Comparison of ENCODE assay signal across 8 cellular contexts in genomic region chr17:3893003-3893719, GRCh38. TPM values are rescaled to one million over a fixed set of nuclear protein-coding genes. Genes with fewer than 3 reads are reported as not detected.
DNase-seq lines count a peak whose midpoint lies in the region; ATAC-seq lines count a peak whose summit lies in the region.

CAMKK1 (minus strand) TSS chr17:3893053; CDS start chr17:3885687, 7,366 bp downstream.

- H3K4me3 Mint-ChIP-seq in activated CD8-positive, alpha-beta T cell treated with anti-CD3 and anti-CD28 coated beads, Interleukin-2, amount 10 ng/mL, durations not matched to agents 7 days and 5 days: peak within 1 kb of the TSS; percentile 79
- H3K4me3 Mint-ChIP-seq in memory B cell: peak within 1 kb of the TSS; percentile 88

- CTCF ChIA-PET in activated CD8-positive, alpha-beta T cell treated with anti-CD3 and anti-CD28 coated beads, Interleukin-2, amount 10 ng/mL, durations not matched to agents 7 days and 5 days (lab: Charles Lee): interaction anchor here (0.8 to 3.2 kb wide), 5 partner anchors 14 to 154 kb away, joined by 4 to 28 read pairs (median 4); no protein-coding TSS in a partner anchor

- peak within 1 kb of the TSS; percentile 86 for H3K27ac Mint-ChIP-seq in activated CD8-positive, alpha-beta T cell treated with anti-CD3 and anti-CD28 coated beads, Interleukin-2, amount 10 ng/mL, durations not matched to agents 7 days and 5 days
- H3K27ac Mint-ChIP-seq in memory B cell: peak within 1 kb of the TSS; percentile 82

- H3K4me1 Mint-ChIP-seq in activated CD8-positive, alpha-beta T cell treated with anti-CD3 and anti-CD28 coated beads, Interleukin-2, amount 10 ng/mL, durations not matched to agents 7 days and 5 days (ENCODE audit: low read depth): peaks cover 26% of the 10 kb centered on the region
- peaks cover 33% of the 10 kb centered on the region for H3K4me1 Mint-ChIP-seq in memory B cell

- POLR2A ChIA-PET in activated CD8-positive, alpha-beta T cell treated with anti-CD3 and anti-CD28 coated beads, Interleukin-2, amount 10 ng/mL, durations not matched to agents 7 days and 5 days (lab: Charles Lee): no interaction called here

- H3K36me3 Mint-ChIP-seq in activated CD8-positive, alpha-beta T cell treated with anti-CD3 and anti-CD28 coated beads, Interleukin-2, amount 10 ng/mL, durations not matched to agents 7 days and 5 days (ENCODE audit: low read depth): no peaks in the 10 kb centered on the region
- H3K36me3 Mint-ChIP-seq in memory B cell: no peaks in the 10 kb centered on the region

- ATAC-seq in HG03439 (IDR thresholded peaks at IDR 0.05; ENCODE audit: unreplicated experiment): peak; percentile 74
- ATAC-seq in activated CD8-positive, alpha-beta T cell treated with anti-CD3 and anti-CD28 coated beads, Interleukin-2, amount 10 ng/mL, durations not matched to agents 7 days and 5 days: peak; percentile 88
- peak; percentile 79 for ATAC-seq in memory B cell (ENCODE audit: low read depth)

- DNase-seq in C1 segment of cervical spinal cord (lab: John Stamatoyannopoulos, UW) (peak in 13 of 14 donors; percentile 18 to 90 (median 69)), GM19240 (ENCODE audit: insufficient read length, low spot score) (peak; percentile 99), NCI-H748 treated with DMSO at 0.1 percent for 48 hours (lab: John Stamatoyannopoulos, UW) (peak; percentile 85), memory B cell (ENCODE audit: low spot score in 2 of 2) (peak; percentile 87 to 91)
- peak; percentile 91 for DNase-seq in activated CD8-positive, alpha-beta T cell treated with anti-CD3 and anti-CD28 coated beads, Interleukin-2, amount 10 ng/mL, durations not matched to agents 7 days and 5 days
- DNase-seq in effector CD4-positive, alpha-beta T cell: peak; percentile 83
- peak; percentile 73 for DNase-seq in stimulated activated CD8-positive, alpha-beta memory T cell treated with anti-CD3 and anti-CD28 coated beads, Interleukin-12 subunit alpha, Interleukin-12 subunit beta, amount 100 ng/mL, for 1 hour (ENCODE audit: low read depth)

- H3K9me3 Mint-ChIP-seq in activated CD8-positive, alpha-beta T cell treated with anti-CD3 and anti-CD28 coated beads, Interleukin-2, amount 10 ng/mL, durations not matched to agents 7 days and 5 days (ENCODE audit: insufficient read depth): no peaks in the 10 kb centered on the region
- H3K9me3 Mint-ChIP-seq in memory B cell: no peaks in the 10 kb centered on the region

- H3K27me3 Mint-ChIP-seq in activated CD8-positive, alpha-beta T cell treated with anti-CD3 and anti-CD28 coated beads, Interleukin-2, amount 10 ng/mL, durations not matched to agents 7 days and 5 days (ENCODE audit: low read depth): peaks cover 2% of the 10 kb centered on the region
- H3K27me3 Mint-ChIP-seq in memory B cell: no peaks in the 10 kb centered on the region

RNA-seq across cellular contexts. Expression of gene CAMKK1, which starts in this region (rescaled TPM):
- 1 to 10 TPM; 3.3 to 4.0 TPM for total RNA-seq in activated CD8-positive, alpha-beta T cell treated with anti-CD3 and anti-CD28 coated beads, Interleukin-2, amount 10 ng/mL, durations not matched to agents 7 days and 5 days

Comparison
In these comparisons a context has a peak if more than half of its experiments do, and no peak if none do; other contexts are left out.
1. Peak in every context shown above with its lines: DNase-seq and ATAC-seq.